Comparison of ENCODE assay signal across 8 cellular contexts in the genomic region with DNA sequence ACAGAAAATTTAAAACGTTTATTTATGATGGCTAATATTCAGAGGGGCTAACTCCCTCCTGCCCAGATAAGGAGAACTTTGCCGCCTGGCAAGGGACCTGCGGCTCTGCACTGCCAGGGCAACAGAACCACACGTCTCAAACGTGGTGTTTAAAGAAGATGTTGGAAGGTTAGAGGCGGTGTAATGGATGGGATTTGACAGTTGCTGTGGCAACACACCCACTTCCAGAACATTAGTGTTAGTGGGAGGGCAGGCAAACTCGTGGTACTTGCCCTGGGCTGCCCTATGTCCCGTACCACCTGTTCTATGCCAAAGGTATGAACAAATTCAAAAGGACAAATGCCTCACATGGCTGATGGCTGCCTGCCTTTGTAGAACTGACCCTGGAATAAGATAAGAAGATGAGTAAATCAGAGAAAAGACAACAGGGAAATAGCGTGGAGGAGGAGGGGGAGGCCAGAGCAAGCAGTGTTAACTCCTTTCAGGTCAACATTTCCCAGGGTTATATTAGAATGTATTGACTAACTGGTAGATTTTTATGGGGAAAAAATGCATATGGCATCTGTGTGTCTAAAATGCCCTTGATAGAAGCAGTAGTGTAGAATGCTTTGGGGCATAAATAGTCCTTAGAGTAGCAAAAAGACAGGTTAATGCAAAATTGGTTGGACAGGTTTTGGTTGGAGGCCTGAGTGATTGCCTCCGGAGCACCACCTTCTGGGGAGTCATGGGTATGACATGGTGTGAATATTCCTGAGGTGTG. TPM values are rescaled to one million over a fixed set of nuclear protein-coding genes. Genes with fewer than 3 reads are reported as not detected.
DNase-seq lines count a peak whose midpoint lies in the region; ATAC-seq lines count a peak whose summit lies in the region.

No MANE protein-coding gene starts in this region.

- in situ Hi-C loops in ACHN (cut with HindIII; ENCODE audit: low pct_ligation_motif_present, low pct_unique_long_range_greater_than_20kb, low sequenced_read_pairs): no loop called here

- peak; percentile 53 for DNase-seq in ACHN
- peak; percentile 42 for DNase-seq in NCI-H2196 treated with DMSO at 0.1 percent for 48 hours (lab: John Stamatoyannopoulos, UW; ENCODE audit: unreplicated experiment)
- peak; percentile 87 for DNase-seq in activated CD4-positive, alpha-beta T cell treated with anti-CD3 and anti-CD28 coated beads, Interleukin-2, amount 10 ng/mL, durations not matched to agents 24 days and 14 days
- DNase-seq in dermis microvascular lymphatic vessel endothelial cell (ENCODE audit: low read depth in 2 of 2): peak; percentile 24 to 55
- DNase-seq in medulla oblongata (ENCODE audit: extremely low spot score): peak; percentile 66
- DNase-seq in stimulated activated CD8-positive, alpha-beta memory T cell treated with anti-CD3 and anti-CD28 coated beads, Interleukin-7, amount 100 ng/mL, for 24 hours (ENCODE audit: low read depth): peak; percentile 16

- no peaks in the 10 kb centered on the region for H3K9me3 Mint-ChIP-seq in activated CD4-positive, alpha-beta T cell treated with anti-CD3 and anti-CD28 coated beads, Interleukin-2, amount 10 ng/mL, durations not matched to agents 24 days and 14 days

- ATAC-seq in GM18511 (IDR thresholded peaks at IDR 0.05; ENCODE audit: unreplicated experiment) (peak; percentile 86), HG03097 (IDR thresholded peaks at IDR 0.05; ENCODE audit: low FRiP score, unreplicated experiment) (peak; percentile 71)

- H3K27ac Mint-ChIP-seq in activated CD4-positive, alpha-beta T cell treated with anti-CD3 and anti-CD28 coated beads, Interleukin-2, amount 10 ng/mL, durations not matched to agents 24 days and 14 days: no peak overlapping the region

- intact Hi-C loops in activated CD4-positive, alpha-beta T cell treated with anti-CD3 and anti-CD28 coated beads, Interleukin-2, amount 10 ng/mL, durations not matched to agents 24 days and 14 days (cut with micrococcal nuclease): loop anchor here (1.0 to 5.0 kb wide), 3 partner anchors 52 to 302 kb away; partner anchors contain the start of gene SMIM36

- H3K4me3 Mint-ChIP-seq in activated CD4-positive, alpha-beta T cell treated with anti-CD3 and anti-CD28 coated beads, Interleukin-2, amount 10 ng/mL, durations not matched to agents 24 days and 14 days: no peak overlapping the region

- H3K27me3 Mint-ChIP-seq in activated CD4-positive, alpha-beta T cell treated with anti-CD3 and anti-CD28 coated beads, Interleukin-2, amount 10 ng/mL, durations not matched to agents 24 days and 14 days: peaks cover 4% of the 10 kb centered on the region

- H3K4me1 Mint-ChIP-seq in activated CD4-positive, alpha-beta T cell treated with anti-CD3 and anti-CD28 coated beads, Interleukin-2, amount 10 ng/mL, durations not matched to agents 24 days and 14 days: no peaks in the 10 kb centered on the region

- H3K36me3 Mint-ChIP-seq in activated CD4-positive, alpha-beta T cell treated with anti-CD3 and anti-CD28 coated beads, Interleukin-2, amount 10 ng/mL, durations not matched to agents 24 days and 14 days (ENCODE audit: low read depth): no peaks in the 10 kb centered on the region

RNA-seq across cellular contexts. Expression of gene HLF, which starts 30.8 kb away (rescaled TPM):
- 0.92 and 1.3 TPM in 2 replicates for total RNA-seq in activated CD4-positive, alpha-beta T cell treated with anti-CD3 and anti-CD28 coated beads, Interleukin-2, amount 10 ng/mL, durations not matched to agents 24 days and 14 days
- total RNA-seq in dermis microvascular lymphatic vessel endothelial cell: not detected in 2 replicates

Comparison
In these comparisons a context has a peak if more than half of its experiments do, and no peak if none do; other contexts are left out.
1. Peak in every context shown above with its lines: DNase-seq and ATAC-seq.
2. DNase-seq: peak in every context shown above with its lines; median percentile 87 in activated CD4-positive, alpha-beta T cell treated with anti-CD3 and anti-CD28 coated beads, Interleukin-2, amount 10 ng/mL, durations not matched to agents 24 days and 14 days; 66 in medulla oblongata; 53 in ACHN; 42 in NCI-H2196 treated with DMSO at 0.1 percent for 48 hours; 40 in dermis microvascular lymphatic vessel endothelial cell; 16 in stimulated activated CD8-positive, alpha-beta memory T cell treated with anti-CD3 and anti-CD28 coated beads, Interleukin-7, amount 100 ng/mL, for 24 hours.